ENCODE assay signal across 9 cellular contexts in the genomic region with DNA sequence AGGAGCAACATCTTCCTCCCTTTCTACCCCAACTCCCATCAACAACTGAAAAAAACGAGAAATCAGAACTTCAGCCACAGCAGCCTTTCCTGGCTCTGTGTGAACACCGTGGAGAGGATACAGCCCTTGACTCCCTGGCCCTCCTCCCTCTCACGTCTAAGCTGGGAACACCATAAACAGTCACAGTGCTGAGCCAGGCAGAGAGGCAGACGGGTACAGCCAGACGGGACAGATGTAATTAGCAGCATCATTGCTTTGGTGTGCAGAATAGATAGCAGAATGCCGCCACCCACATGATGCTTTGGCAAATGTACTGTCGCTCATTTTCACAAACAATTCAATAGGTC.
DNase-seq lines count a peak whose midpoint lies in the region; ATAC-seq and TF ChIP-seq lines count a peak whose summit lies in the region.
"Had no signal": no experiment of that assay in that cellular context is flagged by ENCODE, and none has a peak within 500 bp of the region (broad histone marks: within the 10 kb centered on the region; RNA-seq: fewer than 3 reads in every experiment).

No MANE protein-coding gene starts in this region.

- no peaks in the 10 kb centered on the region for H3F3A ChIP-seq in GM23248 (ENCODE audit: insufficient read depth)

- CTCF ChIA-PET in CD4-positive, alpha-beta T cell (lab: Charles Lee), result interaction anchor here (0.9 to 2.2 kb wide), 2 partner anchors 34 to 64 kb away, joined by 3 to 7 read pairs; a partner anchor contains a TSS
- CTCF ChIA-PET in activated CD4-positive, alpha-beta memory T cell treated with anti-CD3 and anti-CD28 coated beads for 36 hours (lab: Charles Lee), result interaction anchor here (0.6 to 3.1 kb wide), 5 partner anchors 11 to 280 kb away, joined by 3 to 14 read pairs (median 3); no protein-coding TSS in a partner anchor

- H3K9me3 ChIP-seq in CD4-positive, alpha-beta T cell (ENCODE audit: control insufficient read depth, low read length), result no peaks in the 10 kb centered on the region
- H3K9me3 ChIP-seq in GM23248 (ENCODE audit: low read depth) (no peaks in the 10 kb centered on the region), muscle layer of colon (ENCODE audit: low read length) (no peaks in the 10 kb centered on the region)

- peaks cover 34% of the 10 kb centered on the region for H3K4me1 Mint-ChIP-seq in CD4-positive, alpha-beta T cell (ENCODE audit: low read depth)
- H3K4me1 Mint-ChIP-seq in activated CD4-positive, alpha-beta memory T cell treated with anti-CD3 and anti-CD28 coated beads for 36 hours (ENCODE audit: low read depth), result peaks cover 33% of the 10 kb centered on the region
- no peaks in the 10 kb centered on the region for H3K4me1 Mint-ChIP-seq in progenitor cell of endocrine pancreas (ENCODE audit: low read depth)

- H3K27ac Mint-ChIP-seq in CD4-positive, alpha-beta T cell, result peak overlapping the region; percentile 35
- H3K27ac Mint-ChIP-seq in activated CD4-positive, alpha-beta memory T cell treated with anti-CD3 and anti-CD28 coated beads for 36 hours, result peak overlapping the region; percentile 49
- H3K27ac Mint-ChIP-seq in progenitor cell of endocrine pancreas, result no peak overlapping the region

- ATAC-seq in CD4-positive, alpha-beta T cell (ENCODE audit: poor library complexity), result peak; percentile 73
- ATAC-seq in GM19395 (IDR thresholded peaks at IDR 0.05; ENCODE audit: unreplicated experiment) (no peak), HG03460 (IDR thresholded peaks at IDR 0.05; ENCODE audit: unreplicated experiment) (no peak)

- peak overlapping the region; percentile 6 for H3K4me2 ChIP-seq in GM23248 (ENCODE audit: unreplicated experiment)

- no peak overlapping the region for H3K27ac ChIP-seq in CD4-positive, alpha-beta T cell (ENCODE audit: low read depth, low read length)
- H3K27ac ChIP-seq in GM23248 (no peak overlapping the region), muscle layer of colon (ENCODE audit: low read depth, low read length) (peak overlapping the region; percentile 32)

- H3K4me3 ChIP-seq in GM23248 (no peak overlapping the region), muscle layer of colon (ENCODE audit: low read depth in 1 of 2, low read length in 2 of 2) (peak overlapping the region in 1 of 2 donors; percentile 2)

- H3K36me3 ChIP-seq in GM23248 (ENCODE audit: low read depth) (no peaks in the 10 kb centered on the region), muscle layer of colon (ENCODE audit: insufficient read depth, low read length) (no peaks in the 10 kb centered on the region)

- POLR2A ChIA-PET in CD4-positive, alpha-beta T cell (lab: Charles Lee), result interaction anchor here (0.9 to 1.9 kb wide), 5 partner anchors 10 to 64 kb away, joined by 3 to 10 read pairs (median 5); a partner anchor contains a TSS
- POLR2A ChIA-PET in activated CD4-positive, alpha-beta memory T cell treated with anti-CD3 and anti-CD28 coated beads for 36 hours (lab: Charles Lee), result no interaction called here

- no peaks in the 10 kb centered on the region for H3K4me1 ChIP-seq in GM23248 (ENCODE audit: insufficient read depth)
- peaks cover 12% of the 10 kb centered on the region for H3K4me1 ChIP-seq in muscle layer of colon (ENCODE audit: insufficient read depth, low read length)

- no peaks in the 10 kb centered on the region for H4K20me1 ChIP-seq in GM23248 (ENCODE audit: insufficient read depth)

- WGBS in GM23248 (ENCODE audit: low coverage in 1 of 2, low lambda C conversion rate in 2 of 2, missing lambda C conversion rate in 2 of 2), 2 experiments, result 4 to 7% methylated on average over 7 of the region's 7 CpGs

- H2AFZ ChIP-seq in GM23248, result no peak overlapping the region

- in situ Hi-C loops in GM23248 (cut with MboI), result no loop called here

- H3K9ac ChIP-seq in GM23248 (no peak overlapping the region), muscle layer of colon (ENCODE audit: low read length) (no peak overlapping the region)

- H3K27me3 Mint-ChIP-seq in CD4-positive, alpha-beta T cell, result no peaks in the 10 kb centered on the region
- H3K27me3 Mint-ChIP-seq in activated CD4-positive, alpha-beta memory T cell treated with anti-CD3 and anti-CD28 coated beads for 36 hours, result no peaks in the 10 kb centered on the region
- H3K27me3 Mint-ChIP-seq in progenitor cell of endocrine pancreas, result peaks cover 44% of the 10 kb centered on the region

- H3K9me2 ChIP-seq in GM23248 (ENCODE audit: insufficient read depth), result no peaks in the 10 kb centered on the region

- H3K9me3 Mint-ChIP-seq in CD4-positive, alpha-beta T cell, result no peaks in the 10 kb centered on the region
- no peaks in the 10 kb centered on the region for H3K9me3 Mint-ChIP-seq in activated CD4-positive, alpha-beta memory T cell treated with anti-CD3 and anti-CD28 coated beads for 36 hours
- peaks cover under 1% of the 10 kb centered on the region for H3K9me3 Mint-ChIP-seq in progenitor cell of endocrine pancreas (ENCODE audit: low read depth)

- H3K79me2 ChIP-seq in GM23248 (ENCODE audit: insufficient read depth), result no peaks in the 10 kb centered on the region

- peak overlapping the region; percentile 55 for H3K4me3 Mint-ChIP-seq in CD4-positive, alpha-beta T cell
- peak overlapping the region; percentile 17 for H3K4me3 Mint-ChIP-seq in activated CD4-positive, alpha-beta memory T cell treated with anti-CD3 and anti-CD28 coated beads for 36 hours
- no peak overlapping the region for H3K4me3 Mint-ChIP-seq in progenitor cell of endocrine pancreas (ENCODE audit: low read depth)

- no peaks in the 10 kb centered on the region for H3K36me3 Mint-ChIP-seq in CD4-positive, alpha-beta T cell (ENCODE audit: low read depth)
- no peaks in the 10 kb centered on the region for H3K36me3 Mint-ChIP-seq in activated CD4-positive, alpha-beta memory T cell treated with anti-CD3 and anti-CD28 coated beads for 36 hours
- H3K36me3 Mint-ChIP-seq in progenitor cell of endocrine pancreas (ENCODE audit: insufficient read depth), result no peaks in the 10 kb centered on the region

- H3K27me3 ChIP-seq in CD4-positive, alpha-beta T cell (ENCODE audit: control insufficient read depth, insufficient read depth, low read length), result no peaks in the 10 kb centered on the region
- H3K27me3 ChIP-seq in GM23248 (replicated peaks; ENCODE audit: insufficient read depth) (peaks cover 40% of the 10 kb centered on the region), muscle layer of colon (ENCODE audit: control insufficient read depth in 1 of 2, insufficient read depth in 2 of 2, low read length in 2 of 2) (no peaks in the 10 kb centered on the region)

- peak in 2 of 10 experiments; percentile 13 to 16 for DNase-seq in CD4-positive, alpha-beta T cell
- DNase-seq in GM23248 (peak; percentile 47), NCI-H345 (lab: John Stamatoyannopoulos, UW) (no peak), progenitor cell of endocrine pancreas (ENCODE audit: low spot score, unreplicated experiment) (no peak)
- DNase-seq in activated CD4-positive, alpha-beta memory T cell treated with anti-CD3 and anti-CD28 coated beads for 36 hours, result no peak
- DNase-seq: NCI-H1105 treated with DMSO at 0.1 percent for 48 hours had no signal

- no peak for TF ChIP-seq CTCF in CD4-positive, alpha-beta T cell (IDR thresholded peaks at IDR 0.05)
- TF ChIP-seq CTCF in progenitor cell of endocrine pancreas (IDR thresholded peaks at IDR 0.05; ENCODE audit: unreplicated experiment), result no peak

- intact Hi-C loops in CD4-positive, alpha-beta T cell (cut with DNase I, micrococcal nuclease), result loop anchor here in 1 of 2 experiments (2.0 kb wide), 1 partner anchor 64 kb away; a partner anchor contains a TSS
- intact Hi-C loops in activated CD4-positive, alpha-beta memory T cell treated with anti-CD3 and anti-CD28 coated beads for 36 hours (cut with micrococcal nuclease), result loop anchor here (2.0 to 5.0 kb wide), 2 partner anchors 18 to 172 kb away; no protein-coding TSS in a partner anchor
